In genomic region chr15:42622328-42622925, GRCh38 we compare ENCODE assay signal across 29 cellular contexts.
"Had no signal": no experiment of that assay in that cellular context is flagged by ENCODE, and none has a peak within 500 bp of the region (broad histone marks: within the 10 kb centered on the region; RNA-seq: fewer than 3 reads in every experiment).

No MANE protein-coding gene starts in this region.

- H3K4me3 Mint-ChIP-seq: activated B cell treated with CpG ODN at 0.5 μM for 24 hours; activated CD4-positive, alpha-beta T cell treated with anti-CD3 and anti-CD28 coated beads for 36 hours; activated naive CD8-positive, alpha-beta T cell; activated T-cell treated with anti-CD3 and anti-CD28 coated beads, Interleukin-2, amount 50 U/mL, for 24 hours; activated T-helper 17 cell treated with anti-CD3 and anti-CD28 coated beads, Interleukin-2, amount 50 U/mL, for 72 hours; central memory CD8-positive, alpha-beta T cell; naive thymus-derived CD4-positive, alpha-beta T cell; neural progenitor cell; stimulated activated naive CD8-positive, alpha-beta T cell treated with anti-CD3 and anti-CD28 coated beads, Interleukin-15, Interleukin-2, amounts not matched to agents 100 ng/mL and 50 ng/mL, for 24 hours; T-cell had no signal

- H3K4me1 ChIP-seq: adrenal gland, esophagus squamous epithelium, gastrocnemius medialis, tibial artery had no signal

- H3K9me3 Mint-ChIP-seq: activated B cell treated with CpG ODN at 0.5 μM for 24 hours; activated T-cell treated with anti-CD3 and anti-CD28 coated beads, Interleukin-2, amount 50 U/mL, for 24 hours; activated T-helper 17 cell treated with anti-CD3 and anti-CD28 coated beads, Interleukin-2, amount 50 U/mL, for 72 hours; central memory CD8-positive, alpha-beta T cell; naive thymus-derived CD4-positive, alpha-beta T cell; neural progenitor cell; stimulated activated naive CD8-positive, alpha-beta T cell treated with anti-CD3 and anti-CD28 coated beads, Interleukin-15, Interleukin-2, amounts not matched to agents 100 ng/mL and 50 ng/mL, for 24 hours; T-cell had no signal

- H3K27me3 Mint-ChIP-seq: activated B cell treated with CpG ODN at 0.5 μM for 24 hours; activated CD4-positive, alpha-beta T cell treated with anti-CD3 and anti-CD28 coated beads for 36 hours; activated naive CD8-positive, alpha-beta T cell; activated T-cell treated with anti-CD3 and anti-CD28 coated beads, Interleukin-2, amount 50 U/mL, for 24 hours; activated T-helper 17 cell treated with anti-CD3 and anti-CD28 coated beads, Interleukin-2, amount 50 U/mL, for 72 hours; central memory CD8-positive, alpha-beta T cell; naive thymus-derived CD4-positive, alpha-beta T cell; progenitor cell of endocrine pancreas; stimulated activated naive CD8-positive, alpha-beta T cell treated with anti-CD3 and anti-CD28 coated beads, Interleukin-15, Interleukin-2, amounts not matched to agents 100 ng/mL and 50 ng/mL, for 24 hours; T-cell had no signal

- H3K36me3 Mint-ChIP-seq: T-cell had no signal

- ATAC-seq: activated CD4-positive, alpha-beta T cell treated with anti-CD3 and anti-CD28 coated beads for 36 hours; activated T-helper 17 cell treated with anti-CD3 and anti-CD28 coated beads, Interleukin-2, amount 50 U/mL, for 72 hours; gastrocnemius medialis; naive thymus-derived CD4-positive, alpha-beta T cell; T-cell had no signal

- FAIRE-seq: astrocyte, colon, urothelium cell line had no signal

- H3K4me3 ChIP-seq: adrenal gland, esophagus squamous epithelium, gastrocnemius medialis, neural progenitor cell, tibial artery had no signal

- H3K27ac Mint-ChIP-seq: activated B cell treated with CpG ODN at 0.5 μM for 24 hours; activated CD4-positive, alpha-beta T cell treated with anti-CD3 and anti-CD28 coated beads for 36 hours; activated naive CD8-positive, alpha-beta T cell; activated T-cell treated with anti-CD3 and anti-CD28 coated beads, Interleukin-2, amount 50 U/mL, for 24 hours; activated T-helper 17 cell treated with anti-CD3 and anti-CD28 coated beads, Interleukin-2, amount 50 U/mL, for 72 hours; neural progenitor cell; progenitor cell of endocrine pancreas; stimulated activated naive CD8-positive, alpha-beta T cell treated with anti-CD3 and anti-CD28 coated beads, Interleukin-15, Interleukin-2, amounts not matched to agents 100 ng/mL and 50 ng/mL, for 24 hours; T-cell had no signal

- H3K27ac ChIP-seq: adrenal gland, esophagus squamous epithelium, gastrocnemius medialis, neural progenitor cell, tibial artery had no signal

- H3K9me3 ChIP-seq: adrenal gland, esophagus squamous epithelium, gastrocnemius medialis, tibial artery had no signal

- H3K27me3 ChIP-seq: adrenal gland, esophagus squamous epithelium, gastrocnemius medialis, neural progenitor cell, tibial artery had no signal

- H3K36me3 ChIP-seq: adrenal gland, esophagus squamous epithelium, gastrocnemius medialis, neural progenitor cell had no signal

- H3K4me1 Mint-ChIP-seq: central memory CD8-positive, alpha-beta T cell had no signal

- DNase-seq: activated B cell treated with CpG ODN at 0.5 μM for 24 hours; activated CD4-positive, alpha-beta T cell treated with anti-CD3 and anti-CD28 coated beads for 36 hours; activated CD4-positive, alpha-beta T cell treated with anti-CD3 and anti-CD28 coated beads, Interleukin-2, amount 50 U/mL, for 4 hours; activated CD8-positive, alpha-beta memory T cell treated with anti-CD3 and anti-CD28 coated beads for 24 hours; activated CD8-positive, alpha-beta memory T cell treated with anti-CD3 and anti-CD28 coated beads, Interleukin-2, amount 50 U/mL, for 4 hours; activated naive CD4-positive, alpha-beta T cell; activated T-cell treated with anti-CD3 and anti-CD28 coated beads, Interleukin-2, amount 50 U/mL, for 24 hours; esophagus squamous epithelium; gastrocnemius medialis; hippocampal formation; kidney glomerular epithelial cell; mesenchymal stem cell; naive thymus-derived CD4-positive, alpha-beta T cell; retina; stimulated activated CD4-positive, alpha-beta T cell treated with anti-CD3 and anti-CD28 coated beads, Interleukin-4, amount 100 ng/mL, for 4 hours; substantia nigra; T-cell; T1000; tibial artery had no signal
